In genomic region chr12:118120579-118121363, GRCh38 we compare ENCODE assay signal across 9 cellular contexts. TPM values are rescaled to one million over a fixed set of nuclear protein-coding genes. Genes with fewer than 3 reads are reported as not detected.
DNase-seq lines count a peak whose midpoint lies in the region; ATAC-seq and TF ChIP-seq lines count a peak whose summit lies in the region.
"Had no signal": no experiment of that assay in that cellular context is flagged by ENCODE, and none has a peak within 500 bp of the region (broad histone marks: within the 10 kb centered on the region; RNA-seq: fewer than 3 reads in every experiment).

No MANE protein-coding gene starts in this region.

- H3K27me3 ChIP-seq in left lung, result no peaks in the 10 kb centered on the region

- H3K9ac ChIP-seq in ES-I3 (ENCODE audit: low read depth, low read length), result peak overlapping the region; percentile 26; the same call in 1 of the 2 replicates

- no peak overlapping the region for H3K4me3 ChIP-seq in left lung

- H3K27ac ChIP-seq in left lung, result no peak overlapping the region
- H3K27ac ChIP-seq: epithelial cell of prostate had no signal

- intact Hi-C loops in left lung (cut with DNase I), result no loop called here

- peaks cover 13% of the 10 kb centered on the region for H3K4me1 ChIP-seq in ES-I3 (ENCODE audit: insufficient read depth, low read length)
- peaks cover 4 to 5% of the 10 kb centered on the region in 2 donors for H3K4me1 ChIP-seq in left lung

- no peaks in the 10 kb centered on the region; the same call in 1 of the 2 replicates for H3K36me3 ChIP-seq in ES-I3 (ENCODE audit: insufficient read depth, low read length)
- no peaks in the 10 kb centered on the region for H3K36me3 ChIP-seq in left lung

- ATAC-seq in HG02798 (IDR thresholded peaks at IDR 0.05; ENCODE audit: poor library complexity, unreplicated experiment), result peak; percentile 66
- peak; percentile 91 for ATAC-seq in left lung
- ATAC-seq in HG02852 (IDR thresholded peaks at IDR 0.05; ENCODE audit: unreplicated experiment), result no peak

- H3K9me3 ChIP-seq in ES-I3 (ENCODE audit: control insufficient read depth, insufficient read depth, low read length), result no peaks in the 10 kb centered on the region
- no peaks in the 10 kb centered on the region for H3K9me3 ChIP-seq in left lung

- DNase-seq in NCI-H226 (peak; percentile 47), dedifferentiated amniotic fluid mesenchymal stem cell (ENCODE audit: extremely low spot score) (peak; percentile 29), left lung (peak; percentile 69 to 82)
- DNase-seq in activated CD4-positive, alpha-beta T cell treated with anti-CD3 and anti-CD28 coated beads for 4 hours, result peak; percentile 51 to 57
- DNase-seq in stimulated activated CD4-positive, alpha-beta T cell treated with anti-CD3 and anti-CD28 coated beads, TNF-alpha, amount 100 ng/mL, for 24 hours (ENCODE audit: low read depth in 3 of 3), result peak in 2 of 3 experiments; percentile 43 to 52

- TF ChIP-seq CTCF in left lung (IDR thresholded peaks at IDR 0.05), result peak; percentile 63 to 78

RNA-seq across cellular contexts. Expression of gene PEBP1, which starts 15.2 kb away (rescaled TPM):
- 100 to 1,000 TPM; 167 to 215 TPM for total RNA-seq in left lung

RNA-seq across cellular contexts. Expression of gene VSIG10, which starts 17.0 kb away (rescaled TPM):
- total RNA-seq in left lung, result 10 to 100 TPM; 32.4 to 39.2 TPM

RNA-seq across cellular contexts. Expression of gene WSB2, which starts 59.8 kb away (rescaled TPM):
- 100 to 1,000 TPM; 107 to 129 TPM for total RNA-seq in left lung
